1 cellular context compared by ENCODE assay signal in the genomic region with DNA sequence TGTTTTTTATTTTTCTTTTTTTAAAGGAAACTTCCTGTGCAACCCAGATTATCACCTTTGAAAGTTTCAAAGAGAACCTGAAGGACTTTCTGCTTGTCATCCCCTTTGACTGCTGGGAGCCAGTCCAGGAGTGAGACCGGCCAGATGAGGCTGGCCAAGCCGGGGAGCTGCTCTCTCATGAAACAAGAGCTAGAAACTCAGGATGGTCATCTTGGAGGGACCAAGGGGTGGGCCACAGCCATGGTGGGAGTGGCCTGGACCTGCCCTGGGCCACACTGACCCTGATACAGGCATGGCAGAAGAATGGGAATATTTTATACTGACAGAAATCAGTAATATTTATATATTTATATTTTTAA.
TF ChIP-seq lines count a peak whose summit lies in the region.

No MANE protein-coding gene starts in this region.

TF ChIP-seq in HCT116, 20 proteins besides CTCF, POLR2A, EP300 and RAD21:
- TF ChIP-seq MAX (IDR thresholded peaks at IDR 0.05), result no peak
- TF ChIP-seq JUND (IDR thresholded peaks at IDR 0.05), result no peak
- no peak for TF ChIP-seq ELF1 (IDR thresholded peaks at IDR 0.05; ENCODE audit: borderline replicate concordance, low read depth)
- TF ChIP-seq REST (IDR thresholded peaks at IDR 0.05; ENCODE audit: low read depth), result no peak
- TF ChIP-seq POLR2AphosphoS5 (IDR thresholded peaks at IDR 0.05; ENCODE audit: low read depth, low read length), result no peak
- TF ChIP-seq EZH2 (IDR thresholded peaks at IDR 0.05), result no peak
- TF ChIP-seq YY1 (IDR thresholded peaks at IDR 0.05; ENCODE audit: extremely low read depth, insufficient replicate concordance, low read depth, low read length), result no peak
- no peak for TF ChIP-seq ZFX (IDR thresholded peaks at IDR 0.05)
- no peak for TF ChIP-seq SP1 (IDR thresholded peaks at IDR 0.05; ENCODE audit: low read depth)
- TF ChIP-seq CEBPB (IDR thresholded peaks at IDR 0.05; ENCODE audit: low read depth), result no peak
- TF ChIP-seq, protein P1, sequence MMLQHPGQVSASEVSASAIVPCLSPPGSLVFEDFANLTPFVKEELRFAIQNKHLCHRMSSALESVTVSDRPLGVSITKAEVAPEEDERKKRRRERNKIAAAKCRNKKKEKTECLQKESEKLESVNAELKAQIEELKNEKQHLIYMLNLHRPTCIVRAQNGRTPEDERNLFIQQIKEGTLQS (IDR thresholded peaks at IDR 0.05), result no peak
- no peak for TF ChIP-seq SRF (IDR thresholded peaks at IDR 0.05; ENCODE audit: low read depth)
- no peak for TF ChIP-seq TCF7L2 (IDR thresholded peaks at IDR 0.05; ENCODE audit: borderline replicate concordance, extremely low read depth, insufficient read depth, insufficient read length)
- no peak for TF ChIP-seq SIN3A (IDR thresholded peaks at IDR 0.05; ENCODE audit: low read depth)
